Comparison of ENCODE assay signal across 33 cellular contexts in the genomic region with DNA sequence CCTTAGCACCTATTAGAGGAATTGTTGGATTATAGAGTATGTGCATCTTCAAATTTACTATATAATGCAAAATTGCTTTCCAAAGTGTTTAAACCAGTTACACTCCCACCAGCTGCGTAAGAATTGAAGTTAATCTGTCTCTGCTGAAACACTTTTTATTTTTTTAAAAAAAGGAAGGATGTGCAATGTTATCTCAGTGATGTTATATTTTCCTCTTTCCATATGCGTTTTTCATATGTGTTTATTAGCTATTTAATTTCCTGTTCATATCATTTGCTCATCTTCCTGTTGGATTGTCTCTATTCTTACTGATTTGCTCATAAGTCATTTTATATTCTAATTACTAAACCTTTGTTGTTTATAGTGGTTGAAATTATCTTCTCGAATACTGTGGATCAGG.
"Had no signal": no experiment of that assay in that cellular context is flagged by ENCODE, and none has a peak within 500 bp of the region (broad histone marks: within the 10 kb centered on the region; RNA-seq: fewer than 3 reads in every experiment).

No MANE protein-coding gene starts in this region.

- DNase-seq: Karpas-422, Kasumi-1, MG63, MM.1S, MV-4-11, NCI-H1048, NCI-H1092, NCI-H1092 treated with DMSO at 0.1 percent for 48 hours, NCI-H1105, NCI-H1105 treated with DMSO at 0.1 percent for 48 hours, NCI-H1417, NCI-H1417 treated with DMSO at 0.1 percent for 48 hours, NCI-H1436, NCI-H1436 treated with DMSO at 0.1 percent for 48 hours, NCI-H146, NCI-H1694, NCI-H1694 treated with DMSO at 0.1 percent for 48 hours, NCI-H187, NCI-H187 treated with DMSO at 0.1 percent for 48 hours, NCI-H1930, NCI-H2029, NCI-H2029 treated with DMSO at 0.1 percent for 48 hours, NCI-H2081, NCI-H2081 treated with DMSO at 0.1 percent for 48 hours, NCI-H2107, NCI-H2171, NCI-H2171 treated with DMSO at 0.1 percent for 48 hours, NCI-H2227 treated with DMSO at 0.1 percent for 48 hours, NCI-H226, NCI-H345, NCI-H446, NCI-H446 treated with DMSO at 0.1 percent for 48 hours, NCI-H510A had no signal
